8 cellular contexts compared by ENCODE assay signal in genomic region chr6:49462071-49462470, GRCh38. TPM values are rescaled to one million over a fixed set of nuclear protein-coding genes. Genes with fewer than 3 reads are reported as not detected.
DNase-seq lines count a peak whose midpoint lies in the region; ATAC-seq and TF ChIP-seq lines count a peak whose summit lies in the region.

No MANE protein-coding gene starts in this region.

- ATAC-seq in mucosa of descending colon, result no peak

- H3K9me2 ChIP-seq in OCI-LY7 (ENCODE audit: insufficient read depth, low read length), result no peaks in the 10 kb centered on the region

- H3K36me3 ChIP-seq in OCI-LY7 (ENCODE audit: insufficient read depth, low read length) (peaks cover 18% of the 10 kb centered on the region), endodermal cell (ENCODE audit: control insufficient read depth, insufficient read depth, low read length) (peaks cover 7% of the 10 kb centered on the region), parathyroid adenoma (ENCODE audit: control insufficient read depth, insufficient read depth, low read length) (no peaks in the 10 kb centered on the region), mucosa of descending colon (ENCODE audit: low read depth) (no peaks in the 10 kb centered on the region)

- H3K36me3 Mint-ChIP-seq in Calu3 (ENCODE audit: insufficient read depth, unreplicated experiment), result peaks cover 27% of the 10 kb centered on the region
- peaks cover 1% of the 10 kb centered on the region for H3K36me3 Mint-ChIP-seq in endodermal cell (ENCODE audit: low read depth)

- H3K4me1 ChIP-seq in OCI-LY7 (ENCODE audit: insufficient read depth, low read length, poor library complexity, severe bottlenecking) (peaks cover 35% of the 10 kb centered on the region), endodermal cell (ENCODE audit: control insufficient read depth, insufficient read depth, low read length) (peaks cover under 1% of the 10 kb centered on the region), parathyroid adenoma (peaks cover 5% of the 10 kb centered on the region), mucosa of descending colon (ENCODE audit: low read depth) (peaks cover 19% of the 10 kb centered on the region)

- no peaks in the 10 kb centered on the region for H3K27me3 Mint-ChIP-seq in Calu3 (ENCODE audit: unreplicated experiment)
- no peaks in the 10 kb centered on the region for H3K27me3 Mint-ChIP-seq in endodermal cell (ENCODE audit: insufficient read depth)

- H3K27ac Mint-ChIP-seq in Calu3 (ENCODE audit: unreplicated experiment) (peak overlapping the region; percentile 92), endodermal cell (peak overlapping the region; percentile 99)

- H3K9me3 Mint-ChIP-seq in Calu3 (ENCODE audit: low read depth, unreplicated experiment), result no peaks in the 10 kb centered on the region
- H3K9me3 Mint-ChIP-seq in endodermal cell, result no peaks in the 10 kb centered on the region

- no peak overlapping the region for H3K9ac ChIP-seq in endodermal cell (ENCODE audit: extremely low read depth, low read length, poor library complexity, severe bottlenecking)
- H3K9ac ChIP-seq in parathyroid adenoma, result no peak overlapping the region

- H3K4me3 Mint-ChIP-seq in Calu3 (ENCODE audit: low read depth, unreplicated experiment), result peak overlapping the region; percentile 89
- peak overlapping the region; percentile 97 for H3K4me3 Mint-ChIP-seq in endodermal cell

- 80 to 84% methylated on average over 2 to 3 of the region's 3 CpGs for WGBS in endodermal cell (ENCODE audit: insufficient coverage in 1 of 2, insufficient read length in 1 of 2), 2 experiments

- peaks cover 27% of the 10 kb centered on the region for H3K4me1 Mint-ChIP-seq in Calu3 (ENCODE audit: low read depth, unreplicated experiment)
- peaks cover 11% of the 10 kb centered on the region for H3K4me1 Mint-ChIP-seq in endodermal cell

- no TSS peak for BruUV-seq in Calu3 (replicated peaks; lab: Mats Ljungman, UMichigan)
- no TSS peak for BruUV-seq in OCI-LY7 (replicated peaks; lab: Mats Ljungman, UMichigan)

- H3K4me2 ChIP-seq in OCI-LY7 (ENCODE audit: low read length) (peak overlapping the region; percentile 99), parathyroid adenoma (ENCODE audit: low read length) (peak overlapping the region; percentile 90)

- no peaks in the 10 kb centered on the region for H3K9me3 ChIP-seq in OCI-LY7 (ENCODE audit: low read length)
- no peaks in the 10 kb centered on the region for H3K9me3 ChIP-seq in endodermal cell (ENCODE audit: control insufficient read depth, low read length)
- H3K9me3 ChIP-seq in parathyroid adenoma (ENCODE audit: control insufficient read depth, low read length), result no peaks in the 10 kb centered on the region
- H3K9me3 ChIP-seq in mucosa of descending colon, result no peaks in the 10 kb centered on the region

- POLR2A ChIA-PET in OCI-LY7 (lab: Charles Lee), result interaction anchor here (0.7 to 1.4 kb wide), 3 partner anchors 11 to 14 kb away, joined by 3 to 4 read pairs (median 3); no protein-coding TSS in a partner anchor

- intact Hi-C loops in Calu3 (cut with micrococcal nuclease; ENCODE audit: unreplicated experiment), result loop anchor here (5.0 kb wide), 1 partner anchor 145 kb away; no protein-coding TSS in a partner anchor
- intact Hi-C loops in OCI-LY7 (cut with micrococcal nuclease; ENCODE audit: unreplicated experiment), result no loop called here
- intact Hi-C loops in mucosa of descending colon (cut with DNase I, micrococcal nuclease), result no loop called here

- H3K79me2 ChIP-seq in OCI-LY7 (ENCODE audit: insufficient read depth, low read depth, low read length) (peaks cover 67% of the 10 kb centered on the region), parathyroid adenoma (peaks cover 8% of the 10 kb centered on the region)

- TF ChIP-seq CTCF in Calu3 (IDR thresholded peaks at IDR 0.05; ENCODE audit: unreplicated experiment) (no peak), OCI-LY7 (conservative IDR thresholded peaks at IDR 0.05; ENCODE audit: low read length) (no peak), endodermal cell (conservative IDR thresholded peaks at IDR 0.05) (no peak), parathyroid adenoma (IDR thresholded peaks at IDR 0.05) (no peak), mucosa of descending colon (IDR thresholded peaks at IDR 0.05) (no peak)

- H3K27ac ChIP-seq in OCI-LY7 (ENCODE audit: low read depth, low read length, poor library complexity, severe bottlenecking) (peak overlapping the region; percentile 51), endodermal cell (ENCODE audit: low read depth, low read length) (no peak overlapping the region), parathyroid adenoma (no peak overlapping the region)

- H3K4me3 ChIP-seq in OCI-LY7 (ENCODE audit: low read depth, low read length, poor library complexity, severe bottlenecking) (peak overlapping the region; percentile 96), endodermal cell (ENCODE audit: low read length) (peak overlapping the region; percentile 91), parathyroid adenoma (ENCODE audit: low read depth, low read length) (peak overlapping the region; percentile 67), mucosa of descending colon (no peak overlapping the region)

- CTCF ChIA-PET in Calu3 (lab: Charles Lee), result no interaction called here
- CTCF ChIA-PET in OCI-LY7 (lab: Charles Lee; ENCODE audit: unreplicated experiment), result no interaction called here

- H2AFZ ChIP-seq in OCI-LY7 (ENCODE audit: low read length) (peak overlapping the region; percentile 88), parathyroid adenoma (peak overlapping the region; percentile 82)

- H3K27me3 ChIP-seq in endodermal cell (ENCODE audit: control insufficient read depth, insufficient read depth, low read length, poor library complexity, severe bottlenecking) (no peaks in the 10 kb centered on the region), parathyroid adenoma (ENCODE audit: control insufficient read depth, insufficient read depth, low read length) (no peaks in the 10 kb centered on the region)

- DNase-seq in Calu3 (no peak), OCI-LY7 (ENCODE audit: low spot score) (peak; percentile 24), endodermal cell (no peak), ecto neural progenitor cell (ENCODE audit: low spot score) (no peak), AG08395 (ENCODE audit: low spot score) (no peak), mucosa of descending colon (no peak)
- no peak for DNase-seq in effector CD8-positive, alpha-beta T cell (lab: John Stamatoyannopoulos, UW)

- no peaks in the 10 kb centered on the region for H4K20me1 ChIP-seq in OCI-LY7 (ENCODE audit: insufficient read depth, low read length)

RNA-seq across cellular contexts. Expression of gene MMUT, which starts 1.0 kb away (rescaled TPM):
- total RNA-seq in Calu3 (2022), result 17.8 and 19.6 TPM in 2 replicates
- total RNA-seq in OCI-LY7 (2014; rRNA removed; shearing (Covaris generic)), result 7.7 and 9.0 TPM in 2 replicates
- 16.7 and 17.2 TPM in 2 replicates for total RNA-seq in OCI-LY7 (2022)
- total RNA-seq in endodermal cell, result 10 to 100 TPM; 15.3 to 16.2 TPM
- 24.8 TPM for polyA plus RNA-seq in endodermal cell (2013, experiment 1 of 2)
- 24.6 TPM for polyA plus RNA-seq in endodermal cell (2013, experiment 2 of 2)
- total RNA-seq in mucosa of descending colon, result 10 to 100 TPM; 27.9 to 41.5 (median 31.5) TPM

RNA-seq across cellular contexts. Expression of gene CENPQ, which starts 1.1 kb away (rescaled TPM):
- total RNA-seq in Calu3 (2022) (16.4 and 18.8 TPM in 2 replicates), OCI-LY7 (2022) (10.4 and 12.2 TPM in 2 replicates), endodermal cell (10 to 100 TPM; 13.9 to 22.2 TPM), mucosa of descending colon (1 to 10 TPM; 2.6 to 4.3 (median 3.0) TPM)
- total RNA-seq in OCI-LY7 (2014; rRNA removed; shearing (Covaris generic)), result 7.4 and 11.2 TPM in 2 replicates
- 22.0 TPM for polyA plus RNA-seq in endodermal cell (2013, experiment 1 of 2)
- 23.3 TPM for polyA plus RNA-seq in endodermal cell (2013, experiment 2 of 2)

RNA-seq across cellular contexts. Expression of gene GLYATL3, which starts 37.7 kb away (rescaled TPM):
- total RNA-seq in Calu3 (2022) (not detected in 2 replicates), OCI-LY7 (2022) (not detected in 2 replicates), endodermal cell (not detected), mucosa of descending colon (not detected)
- not detected in 2 replicates for total RNA-seq in OCI-LY7 (2014; rRNA removed; shearing (Covaris generic))
- not detected for polyA plus RNA-seq in endodermal cell (2013, experiment 1 of 2)
- not detected for polyA plus RNA-seq in endodermal cell (2013, experiment 2 of 2)
